16 cellular contexts compared by ENCODE assay signal in genomic region chr6:423062-423798, GRCh38. TPM values are rescaled to one million over a fixed set of nuclear protein-coding genes. Genes with fewer than 3 reads are reported as not detected.
A peak's percentile ranks its signal among the peaks of the same experiment; 100 is the strongest.
DNase-seq lines count a peak whose midpoint lies in the region; ATAC-seq and TF ChIP-seq lines count a peak whose summit lies in the region.
"Had no signal": no experiment of that assay in that cellular context is flagged by ENCODE, and none has a peak within 500 bp of the region (broad histone marks: within the 10 kb centered on the region; RNA-seq: fewer than 3 reads in every experiment).

No MANE protein-coding gene starts in this region.

- peak; percentile 29 for DNase-seq in AG08396 (ENCODE audit: low spot score)
- DNase-seq in activated CD8-positive, alpha-beta T cell treated with anti-CD3 and anti-CD28 coated beads for 36 hours = no peak
- DNase-seq in left lung = no peak
- DNase-seq in effector CD4-positive, alpha-beta T cell = no peak
- no peak for DNase-seq in nephron progenitor cell
- no peak for DNase-seq in type B pancreatic cell (ENCODE audit: extremely low spot score, unreplicated experiment)
- DNase-seq in foreskin melanocyte = no peak
- DNase-seq: CD4-positive, alpha-beta memory T cell; NCI-H2029 treated with DMSO at 0.1 percent for 48 hours; NCI-H748 treated with DMSO at 0.1 percent for 48 hours; retina; Right ventricle myocardium superior; stimulated activated CD4-positive, alpha-beta T cell treated with anti-CD3 and anti-CD28 coated beads, Interleukin-2, amount 100 ng/mL, for 48 hours had no signal

- no peak for TF ChIP-seq CTCF in activated CD8-positive, alpha-beta T cell treated with anti-CD3 and anti-CD28 coated beads for 36 hours (IDR thresholded peaks at IDR 0.05)
- TF ChIP-seq CTCF in left lung (IDR thresholded peaks at IDR 0.05) = no peak
- no peak for TF ChIP-seq CTCF in nephron progenitor cell (IDR thresholded peaks at IDR 0.05)
- no peak for TF ChIP-seq CTCF in type B pancreatic cell (conservative IDR thresholded peaks at IDR 0.05)

- no peaks in the 10 kb centered on the region for H3K4me1 ChIP-seq in left lung

- peak; percentile 12 for ATAC-seq in GM18909 (IDR thresholded peaks at IDR 0.05; ENCODE audit: poor library complexity, unreplicated experiment)
- peak; percentile 25 for ATAC-seq in activated CD8-positive, alpha-beta T cell treated with anti-CD3 and anti-CD28 coated beads for 36 hours
- ATAC-seq in left lung = peak; percentile 7

- intact Hi-C loops in activated CD8-positive, alpha-beta T cell treated with anti-CD3 and anti-CD28 coated beads for 36 hours (cut with micrococcal nuclease) = no loop called here
- intact Hi-C loops in left lung (cut with DNase I) = no loop called here

- H3K4me3 Mint-ChIP-seq in activated CD8-positive, alpha-beta T cell treated with anti-CD3 and anti-CD28 coated beads for 36 hours = no peak overlapping the region
- H3K4me3 Mint-ChIP-seq in nephron progenitor cell (no peak overlapping the region), type B pancreatic cell (no peak overlapping the region)
- H3K4me3 Mint-ChIP-seq: CD4-positive, alpha-beta memory T cell; nephron had no signal

- H3K36me3 ChIP-seq in left lung = no peaks in the 10 kb centered on the region

- peaks cover 28% of the 10 kb centered on the region for H3K4me1 Mint-ChIP-seq in activated CD8-positive, alpha-beta T cell treated with anti-CD3 and anti-CD28 coated beads for 36 hours (ENCODE audit: low read depth)
- H3K4me1 Mint-ChIP-seq in nephron progenitor cell (peaks cover 6% of the 10 kb centered on the region), type B pancreatic cell (ENCODE audit: unreplicated experiment) (peaks cover 4% of the 10 kb centered on the region)
- H3K4me1 Mint-ChIP-seq: nephron had no signal

- H3K27ac Mint-ChIP-seq in activated CD8-positive, alpha-beta T cell treated with anti-CD3 and anti-CD28 coated beads for 36 hours = peak overlapping the region; percentile 92
- H3K27ac Mint-ChIP-seq in nephron progenitor cell = no peak overlapping the region
- no peak overlapping the region for H3K27ac Mint-ChIP-seq in type B pancreatic cell

- peak overlapping the region in 1 of 2 donors; percentile 57 for H3K27ac ChIP-seq in left lung
- H3K27ac ChIP-seq: HL-60 had no signal

- peaks cover 6% of the 10 kb centered on the region for H3K9me3 Mint-ChIP-seq in activated CD8-positive, alpha-beta T cell treated with anti-CD3 and anti-CD28 coated beads for 36 hours
- H3K9me3 Mint-ChIP-seq in nephron progenitor cell (peaks cover 42% of the 10 kb centered on the region), type B pancreatic cell (no peaks in the 10 kb centered on the region)

- H3K27me3 Mint-ChIP-seq in activated CD8-positive, alpha-beta T cell treated with anti-CD3 and anti-CD28 coated beads for 36 hours = no peaks in the 10 kb centered on the region
- H3K27me3 Mint-ChIP-seq in nephron progenitor cell (ENCODE audit: low read depth, poor library complexity) (peaks cover 7% of the 10 kb centered on the region), type B pancreatic cell (peaks cover 7% of the 10 kb centered on the region)

- peaks cover 0 to 7% of the 10 kb centered on the region in 2 donors for H3K27me3 ChIP-seq in left lung

- POLR2A ChIA-PET in activated CD8-positive, alpha-beta T cell treated with anti-CD3 and anti-CD28 coated beads for 36 hours (lab: Charles Lee) = interaction anchor here (0.7 to 34.4 kb wide), 7 partner anchors 9 to 66 kb away, joined by 3 to 888 read pairs (median 4); partner anchors contain the start of gene IRF4

- CTCF ChIA-PET in activated CD8-positive, alpha-beta T cell treated with anti-CD3 and anti-CD28 coated beads for 36 hours (lab: Charles Lee) = interaction anchor here (1.0 kb wide), 1 partner anchor 21 kb away, joined by 4 read pairs; no protein-coding TSS in a partner anchor

- no peak overlapping the region for H3K4me3 ChIP-seq in left lung

- no peaks in the 10 kb centered on the region for H3K36me3 Mint-ChIP-seq in activated CD8-positive, alpha-beta T cell treated with anti-CD3 and anti-CD28 coated beads for 36 hours (ENCODE audit: low read depth)
- H3K36me3 Mint-ChIP-seq in nephron progenitor cell (ENCODE audit: low read depth) (no peaks in the 10 kb centered on the region), type B pancreatic cell (no peaks in the 10 kb centered on the region)
- H3K36me3 Mint-ChIP-seq: CD4-positive, alpha-beta memory T cell had no signal

- H3K9me3 ChIP-seq in left lung = peaks cover 0 to 4% of the 10 kb centered on the region in 2 donors

RNA-seq across cellular contexts. Expression of gene IRF4, which starts 31.7 kb away (rescaled TPM):
- 100 to 1,000 TPM; 409 to 439 TPM for total RNA-seq in activated CD8-positive, alpha-beta T cell treated with anti-CD3 and anti-CD28 coated beads for 36 hours
- total RNA-seq in left lung (1 to 10 TPM; 3.4 to 7.0 TPM), type B pancreatic cell (ENCODE audit: low replicate concordance) (1.7 TPM in 1 of 2 replicates, not detected in the other)

Comparison
In these comparisons a context has a peak if more than half of its experiments do, and no peak if none do; other contexts are left out.
1. RNA of gene IRF4, which starts 31.7 kb away (total RNA-seq): 409 to 439 TPM in activated CD8-positive, alpha-beta T cell treated with anti-CD3 and anti-CD28 coated beads for 36 hours; 3.4 to 7.0 TPM in left lung and 1.7 TPM in type B pancreatic cell; every median in the first group is over 10 times any median in the second.
2. Peak in every context shown above with its lines, with median percentiles within 50 percentile points of each other: ATAC-seq.